Comparison of ENCODE assay signal across 27 cellular contexts in the genomic region with DNA sequence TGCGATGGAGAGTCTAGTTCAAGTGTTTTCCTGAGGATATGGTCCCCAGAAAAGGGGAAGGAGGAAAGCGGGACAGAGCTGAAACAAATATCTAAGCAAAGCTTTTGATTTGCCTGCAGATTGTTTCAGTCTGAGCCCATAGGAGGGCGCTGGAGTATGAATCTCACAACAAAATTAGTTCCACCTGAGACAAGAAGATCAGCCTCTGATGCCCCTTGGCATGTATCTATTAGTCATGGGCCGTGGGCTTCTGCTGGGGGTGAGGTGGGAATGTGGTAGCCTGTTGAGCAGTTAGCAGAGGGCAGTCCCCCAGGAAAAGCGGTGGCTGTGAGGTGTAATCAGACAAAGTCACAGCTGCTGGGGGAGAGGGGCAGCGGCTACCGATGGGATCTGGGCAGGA.
"Had no signal": no experiment of that assay in that cellular context is flagged by ENCODE, and none has a peak within 500 bp of the region (broad histone marks: within the 10 kb centered on the region; RNA-seq: fewer than 3 reads in every experiment).

No MANE protein-coding gene starts in this region.

- H3K4me3 Mint-ChIP-seq: activated B cell treated with CpG ODN at 0.5 μM for 24 hours; activated CD4-positive, alpha-beta T cell treated with anti-CD3 and anti-CD28 coated beads for 36 hours; activated naive CD8-positive, alpha-beta T cell treated with anti-CD3 and anti-CD28 coated beads, Interleukin-2, amount 10 ng/mL, durations not matched to agents 7 days and 5 days; activated T-cell treated with anti-CD3 and anti-CD28 coated beads, Interleukin-2, amount 50 U/mL, for 4 hours; central memory CD8-positive, alpha-beta T cell; naive thymus-derived CD4-positive, alpha-beta T cell; neural crest cell; stimulated activated effector memory CD8-positive, alpha-beta T cell treated with anti-CD3 and anti-CD28 coated beads, Interleukin-12 subunit alpha, Interleukin-12 subunit beta, amount 100 ng/mL, for 72 hours; stimulated activated naive CD8-positive, alpha-beta T cell treated with anti-CD3 and anti-CD28 coated beads, Interleukin-15, amount 100 ng/mL, for 72 hours had no signal

- ATAC-seq: activated CD4-positive, alpha-beta T cell treated with anti-CD3 and anti-CD28 coated beads for 36 hours; activated T-cell treated with anti-CD3 and anti-CD28 coated beads, Interleukin-2, amount 50 U/mL, for 4 hours; gastroesophageal sphincter; lower lobe of right lung; naive thymus-derived CD4-positive, alpha-beta T cell; right lobe of liver; stimulated activated effector memory CD8-positive, alpha-beta T cell treated with anti-CD3 and anti-CD28 coated beads, Interleukin-12 subunit alpha, Interleukin-12 subunit beta, amount 100 ng/mL, for 72 hours; stimulated activated naive CD8-positive, alpha-beta T cell treated with anti-CD3 and anti-CD28 coated beads, Interleukin-15, amount 100 ng/mL, for 72 hours had no signal

- FAIRE-seq: kidney, small intestine had no signal

- H3K9me3 Mint-ChIP-seq: activated B cell treated with CpG ODN at 0.5 μM for 24 hours; activated naive CD8-positive, alpha-beta T cell treated with anti-CD3 and anti-CD28 coated beads, Interleukin-2, amount 10 ng/mL, durations not matched to agents 7 days and 5 days; activated T-cell treated with anti-CD3 and anti-CD28 coated beads, Interleukin-2, amount 50 U/mL, for 4 hours; central memory CD8-positive, alpha-beta T cell; neural crest cell; stimulated activated effector memory CD8-positive, alpha-beta T cell treated with anti-CD3 and anti-CD28 coated beads, Interleukin-12 subunit alpha, Interleukin-12 subunit beta, amount 100 ng/mL, for 72 hours; stimulated activated naive CD8-positive, alpha-beta T cell treated with anti-CD3 and anti-CD28 coated beads, Interleukin-15, amount 100 ng/mL, for 72 hours had no signal

- H3K9me3 ChIP-seq: breast epithelium, colonic mucosa, esophagus squamous epithelium, gastroesophageal sphincter, lower lobe of right lung, right lobe of liver, tibial artery had no signal

- H3K4me1 Mint-ChIP-seq: activated B cell treated with CpG ODN at 0.5 μM for 24 hours; activated CD4-positive, alpha-beta T cell treated with anti-CD3 and anti-CD28 coated beads for 36 hours; activated naive CD8-positive, alpha-beta T cell treated with anti-CD3 and anti-CD28 coated beads, Interleukin-2, amount 10 ng/mL, durations not matched to agents 7 days and 5 days; central memory CD8-positive, alpha-beta T cell; naive thymus-derived CD4-positive, alpha-beta T cell; stimulated activated effector memory CD8-positive, alpha-beta T cell treated with anti-CD3 and anti-CD28 coated beads, Interleukin-12 subunit alpha, Interleukin-12 subunit beta, amount 100 ng/mL, for 72 hours; stimulated activated naive CD8-positive, alpha-beta T cell treated with anti-CD3 and anti-CD28 coated beads, Interleukin-15, amount 100 ng/mL, for 72 hours had no signal

- H3K36me3 ChIP-seq: breast epithelium, colonic mucosa, esophagus squamous epithelium, gastroesophageal sphincter, lower lobe of right lung, right lobe of liver, tibial artery had no signal

- H3K4me1 ChIP-seq: breast epithelium, colonic mucosa, esophagus squamous epithelium, gastroesophageal sphincter, lower lobe of right lung, tibial artery had no signal

- H3K27ac ChIP-seq: breast epithelium, colonic mucosa, dorsolateral prefrontal cortex, esophagus squamous epithelium, gastroesophageal sphincter, lower lobe of right lung, right lobe of liver, tibial artery had no signal

- H3K27me3 ChIP-seq: breast epithelium, colonic mucosa, esophagus squamous epithelium, gastroesophageal sphincter, right lobe of liver, tibial artery had no signal

- H3K27ac Mint-ChIP-seq: activated B cell treated with CpG ODN at 0.5 μM for 24 hours; activated CD4-positive, alpha-beta T cell treated with anti-CD3 and anti-CD28 coated beads for 36 hours; activated naive CD8-positive, alpha-beta T cell treated with anti-CD3 and anti-CD28 coated beads, Interleukin-2, amount 10 ng/mL, durations not matched to agents 7 days and 5 days; naive thymus-derived CD4-positive, alpha-beta T cell; stimulated activated effector memory CD8-positive, alpha-beta T cell treated with anti-CD3 and anti-CD28 coated beads, Interleukin-12 subunit alpha, Interleukin-12 subunit beta, amount 100 ng/mL, for 72 hours; stimulated activated naive CD8-positive, alpha-beta T cell treated with anti-CD3 and anti-CD28 coated beads, Interleukin-15, amount 100 ng/mL, for 72 hours had no signal

- H3K36me3 Mint-ChIP-seq: activated naive CD8-positive, alpha-beta T cell treated with anti-CD3 and anti-CD28 coated beads, Interleukin-2, amount 10 ng/mL, durations not matched to agents 7 days and 5 days; naive thymus-derived CD4-positive, alpha-beta T cell; stimulated activated effector memory CD8-positive, alpha-beta T cell treated with anti-CD3 and anti-CD28 coated beads, Interleukin-12 subunit alpha, Interleukin-12 subunit beta, amount 100 ng/mL, for 72 hours had no signal

- DNase-seq: activated B cell treated with CpG ODN at 0.5 μM for 24 hours; activated CD4-positive, alpha-beta T cell treated with anti-CD3 and anti-CD28 coated beads for 36 hours; activated CD4-positive, alpha-beta T cell treated with anti-CD3 and anti-CD28 coated beads, Interleukin-2, amount 50 U/mL, for 48 hours; activated CD8-positive, alpha-beta memory T cell treated with anti-CD3 and anti-CD28 coated beads, Interleukin-2, amount 50 U/mL, for 48 hours; activated naive CD4-positive, alpha-beta T cell treated with Interleukin-2 at 50 U/mL for 16 hours; activated naive CD8-positive, alpha-beta T cell treated with anti-CD3 and anti-CD28 coated beads, Interleukin-2, amount 10 ng/mL, durations not matched to agents 7 days and 5 days; activated T-cell treated with anti-CD3 and anti-CD28 coated beads, Interleukin-2, amount 50 U/mL, for 4 hours; amniotic stem cell; colonic mucosa; dorsolateral prefrontal cortex; esophagus squamous epithelium; head of caudate nucleus; hypothalamus; kidney; lower lobe of right lung; naive thymus-derived CD4-positive, alpha-beta T cell; right lobe of liver; small intestine; stimulated activated CD4-positive, alpha-beta T cell treated with anti-CD3 and anti-CD28 coated beads, Interleukin-2, amount 100 ng/mL, for 24 hours; stimulated activated naive CD8-positive, alpha-beta T cell treated with anti-CD3 and anti-CD28 coated beads, Interleukin-15, amount 100 ng/mL, for 72 hours; T-helper 9 cell; tibial artery had no signal

- H3K4me3 ChIP-seq: breast epithelium, colonic mucosa, dorsolateral prefrontal cortex, esophagus squamous epithelium, gastroesophageal sphincter, lower lobe of right lung, right lobe of liver, tibial artery had no signal
